8 cellular contexts compared by ENCODE assay signal in genomic region chr2:136378712-136379595, GRCh38.
DNase-seq lines count a peak whose midpoint lies in the region; ATAC-seq lines count a peak whose summit lies in the region.

No MANE protein-coding gene starts in this region.

- DNase-seq in AG08396 (ENCODE audit: low spot score): peak; percentile 9
- peak; percentile 67 for DNase-seq in NCI-H2171 (lab: John Stamatoyannopoulos, UW)
- DNase-seq in activated CD4-positive, alpha-beta T cell treated with anti-CD3 and anti-CD28 coated beads for 1 hour: peak; percentile 67
- DNase-seq in cerebellar cortex (ENCODE audit: low spot score): peak; percentile 48
- DNase-seq in lung microvascular endothelial cell (ENCODE audit: low read depth in 2 of 2): peak; percentile 73 to 82
- DNase-seq in stimulated activated CD8-positive, alpha-beta memory T cell treated with anti-CD3 and anti-CD28 coated beads, Interleukin-7, amount 100 ng/mL, for 1 hour (ENCODE audit: low read depth in 2 of 2): peak; percentile 49 to 66

- ATAC-seq in GM19372 (IDR thresholded peaks at IDR 0.05; ENCODE audit: low read depth, unreplicated experiment): peak; percentile 21
- no peak for ATAC-seq in HG03432 (IDR thresholded peaks at IDR 0.05; ENCODE audit: unreplicated experiment)

Comparison
In these comparisons a context has a peak if more than half of its experiments do, and no peak if none do; other contexts are left out.
1. DNase-seq: peak in every context shown above with its lines; median percentile 78 in lung microvascular endothelial cell; 67 in NCI-H2171; 67 in activated CD4-positive, alpha-beta T cell treated with anti-CD3 and anti-CD28 coated beads for 1 hour; 58 in stimulated activated CD8-positive, alpha-beta memory T cell treated with anti-CD3 and anti-CD28 coated beads, Interleukin-7, amount 100 ng/mL, for 1 hour; 48 in cerebellar cortex; 9 in AG08396.